20 cellular contexts compared by ENCODE assay signal in genomic region chrX:3165808-3166207, GRCh38.
DNase-seq lines count a peak whose midpoint lies in the region; ATAC-seq, FAIRE-seq and TF ChIP-seq lines count a peak whose summit lies in the region.
"Had no signal": no experiment of that assay in that cellular context is flagged by ENCODE, and none has a peak within 500 bp of the region (broad histone marks: within the 10 kb centered on the region; RNA-seq: fewer than 3 reads in every experiment).

No MANE protein-coding gene starts in this region.

- H3K4me3 ChIP-seq in A549, result no peak overlapping the region
- H3K4me3 ChIP-seq in SJCRH30, result peak overlapping the region; percentile 38
- H3K4me3 ChIP-seq in mesenchymal stem cell (ENCODE audit: insufficient read depth in 1 of 2, low read depth in 1 of 2, low read length in 2 of 2), result no peak overlapping the region
- H3K4me3 ChIP-seq in heart left ventricle, result no peak overlapping the region
- H3K4me3 ChIP-seq: BLaER1 treated with 17β-estradiol and CSF1 and Interleukin-3, amounts not matched to agents 10 nM and 100 nM; GM12878; GM23338 had no signal

- H3K9ac ChIP-seq in mesenchymal stem cell (ENCODE audit: low read length), result no peak overlapping the region
- H3K9ac ChIP-seq: BLaER1 treated with 17β-estradiol and CSF1 and Interleukin-3, amounts not matched to agents 10 nM and 100 nM had no signal

- H3K36me3 ChIP-seq in SJCRH30 (no peaks in the 10 kb centered on the region), mesenchymal stem cell (ENCODE audit: control insufficient read depth in 1 of 2, insufficient read depth in 2 of 2, low read depth in 1 of 2, low read length in 2 of 2) (no peaks in the 10 kb centered on the region), heart left ventricle (no peaks in the 10 kb centered on the region)
- H3K36me3 ChIP-seq: BLaER1 treated with 17β-estradiol and CSF1 and Interleukin-3, amounts not matched to agents 10 nM and 100 nM had no signal

- no peak for TF ChIP-seq POLR2A in A549 (IDR thresholded peaks at IDR 0.05; ENCODE audit: low read length)
- TF ChIP-seq POLR2A in heart left ventricle (IDR thresholded peaks at IDR 0.05), result no peak

- FAIRE-seq in A549 (lab: Jason Lieb, UNC), result peak; percentile 18
- FAIRE-seq: GM12878, HepG2 had no signal

- H3K4me2 ChIP-seq in A549 (no peak overlapping the region), mesenchymal stem cell (ENCODE audit: low read length, poor library complexity, severe bottlenecking) (no peak overlapping the region)
- H3K4me2 ChIP-seq: BLaER1 treated with 17β-estradiol and CSF1 and Interleukin-3, amounts not matched to agents 10 nM and 100 nM; GM23338 had no signal

- peak overlapping the region; percentile 26 for H3K27ac Mint-ChIP-seq in progenitor cell of endocrine pancreas
- H3K27ac Mint-ChIP-seq: B cell; CD8-positive, alpha-beta T cell; GM23338; HFFc6 had no signal

- H3K9me3 ChIP-seq in A549 (no peaks in the 10 kb centered on the region), SJCRH30 (replicated peaks) (no peaks in the 10 kb centered on the region), mesenchymal stem cell (ENCODE audit: control insufficient read depth, low read length) (peaks cover 4% of the 10 kb centered on the region), heart left ventricle (no peaks in the 10 kb centered on the region)

- WGBS in A549 (ENCODE audit: missing lambda C conversion rate), result 10% methylated on average over 5 of the region's 5 CpGs
- 98% methylated on average over 4 of the region's 5 CpGs for WGBS in mesenchymal stem cell
- WGBS in heart left ventricle, 4 donors, result 69 to 91% (median 85%) methylated on average over 5 of the region's 5 CpGs

- H3K79me1 ChIP-seq in mesenchymal stem cell (replicated peaks; ENCODE audit: low read length, poor library complexity, severe bottlenecking), result no peaks in the 10 kb centered on the region

- H3K14ac ChIP-seq in mesenchymal stem cell (ENCODE audit: low read length in 2 of 2), result no peak overlapping the region

- no peak overlapping the region for H3K4ac ChIP-seq in mesenchymal stem cell (ENCODE audit: low read depth in 1 of 2, low read length in 2 of 2)

- H2BK120ac ChIP-seq in mesenchymal stem cell (ENCODE audit: low read depth, low read length), result no peak overlapping the region

- H4K8ac ChIP-seq in mesenchymal stem cell (ENCODE audit: low read length), result no peak overlapping the region

- TF ChIP-seq CTCF in A549 (IDR thresholded peaks at IDR 0.05) (no peak), progenitor cell of endocrine pancreas (IDR thresholded peaks at IDR 0.05; ENCODE audit: unreplicated experiment) (no peak), heart left ventricle (IDR thresholded peaks at IDR 0.05) (no peak)

- peaks cover 22% of the 10 kb centered on the region for H3K4me1 Mint-ChIP-seq in progenitor cell of endocrine pancreas (ENCODE audit: low read depth)
- H3K4me1 Mint-ChIP-seq: B cell had no signal

- no peak overlapping the region for H3K4me3 Mint-ChIP-seq in progenitor cell of endocrine pancreas (ENCODE audit: low read depth)
- H3K4me3 Mint-ChIP-seq: B cell; CD8-positive, alpha-beta T cell; GM23338 had no signal

- H3K27me3 ChIP-seq in SJCRH30 (no peaks in the 10 kb centered on the region), mesenchymal stem cell (ENCODE audit: control insufficient read depth in 1 of 2, insufficient read depth in 1 of 2, low read length in 2 of 2) (no peaks in the 10 kb centered on the region), heart left ventricle (no peaks in the 10 kb centered on the region)
- H3K27me3 ChIP-seq: BLaER1 treated with 17β-estradiol and CSF1 and Interleukin-3, amounts not matched to agents 10 nM and 100 nM had no signal

- TF ChIP-seq EP300 in A549 (IDR thresholded peaks at IDR 0.05), result no peak

- no peaks in the 10 kb centered on the region for H3K36me3 Mint-ChIP-seq in progenitor cell of endocrine pancreas (ENCODE audit: insufficient read depth)
- H3K36me3 Mint-ChIP-seq: CD8-positive, alpha-beta T cell had no signal

- intact Hi-C loops in heart left ventricle (cut with DNase I), result no loop called here

- no peak for TF ChIP-seq RAD21 in A549 (conservative IDR thresholded peaks at IDR 0.05 in 1 of 2, IDR thresholded peaks at IDR 0.05 in 1 of 2)

- CTCF ChIA-PET in A549 (lab: Yijun Ruan, JAX), result no interaction called here

- ATAC-seq in A549, result no peak
- no peak for ATAC-seq in heart left ventricle
- ATAC-seq: CD8-positive, alpha-beta T cell; GM12878; GM23338; HCT116; HepG2 had no signal

- H2AFZ ChIP-seq in mesenchymal stem cell (ENCODE audit: low read depth, low read length), result no peak overlapping the region
- H2AFZ ChIP-seq: GM23338 had no signal

- no peaks in the 10 kb centered on the region for H3K27me3 Mint-ChIP-seq in progenitor cell of endocrine pancreas
- H3K27me3 Mint-ChIP-seq: B cell had no signal

- no peak overlapping the region for H4K91ac ChIP-seq in mesenchymal stem cell (ENCODE audit: low read length)

- no peak overlapping the region for H2BK15ac ChIP-seq in mesenchymal stem cell (ENCODE audit: low read depth, poor library complexity, severe bottlenecking)

- no peak overlapping the region for H2AK5ac ChIP-seq in mesenchymal stem cell (ENCODE audit: low read length, severe bottlenecking)

- no peak overlapping the region for H3K27ac ChIP-seq in A549
- H3K27ac ChIP-seq in SJCRH30, result peak overlapping the region; percentile 96
- no peak overlapping the region for H3K27ac ChIP-seq in mesenchymal stem cell (ENCODE audit: low read length, poor library complexity, severe bottlenecking)
- no peak overlapping the region for H3K27ac ChIP-seq in heart left ventricle
- H3K27ac ChIP-seq: 22Rv1; BLaER1 treated with 17β-estradiol and CSF1 and Interleukin-3, amounts not matched to agents 10 nM and 100 nM had no signal

- H3K23ac ChIP-seq in mesenchymal stem cell (ENCODE audit: low read length in 2 of 2), result no peak overlapping the region

- H3K9me3 Mint-ChIP-seq in progenitor cell of endocrine pancreas (ENCODE audit: low read depth), result peaks cover 6% of the 10 kb centered on the region
- H3K9me3 Mint-ChIP-seq: CD8-positive, alpha-beta T cell; GM23338; HFFc6 had no signal

- no peak overlapping the region for H2BK5ac ChIP-seq in mesenchymal stem cell (ENCODE audit: low read depth, low read length, poor library complexity, severe bottlenecking)

- H3K18ac ChIP-seq in mesenchymal stem cell (ENCODE audit: low read depth in 1 of 2, low read length in 2 of 2), result peak overlapping the region; percentile 16 to 43

- H2BK12ac ChIP-seq in mesenchymal stem cell (ENCODE audit: low read length in 2 of 2), result no peak overlapping the region

- H3K4me1 ChIP-seq in A549 (no peaks in the 10 kb centered on the region), SJCRH30 (peaks cover 37% of the 10 kb centered on the region), mesenchymal stem cell (ENCODE audit: control insufficient read depth, insufficient read depth, low read depth, low read length) (no peaks in the 10 kb centered on the region), heart left ventricle (no peaks in the 10 kb centered on the region)

- DNase-seq in A549 (ENCODE audit: low read depth in 1 of 2, low spot score in 1 of 2), result no peak
- no peak for DNase-seq in SJCRH30
- no peak for DNase-seq in mesenchymal stem cell
- no peak for DNase-seq in progenitor cell of endocrine pancreas (ENCODE audit: low spot score, unreplicated experiment)
- no peak for DNase-seq in heart left ventricle
- DNase-seq in DMS53 (lab: John Stamatoyannopoulos, UW), result no peak
- no peak for DNase-seq in iPS-NIHi11 (ENCODE audit: low spot score)
- DNase-seq: Calu3; CD8-positive, alpha-beta T cell; DND-41; EL; H7; HFFc6 had no signal

- POLR2A ChIA-PET in A549 (lab: Yijun Ruan, JAX), result no interaction called here

TF ChIP-seq in A549, 52 proteins besides CTCF, POLR2A, EP300 and RAD21:
- TF ChIP-seq TP53 (CRISPR knock-in tag; IDR thresholded peaks at IDR 0.05) (no peak), SREBF2 (IDR thresholded peaks at IDR 0.05) (no peak), EHMT2 (IDR thresholded peaks at IDR 0.05; ENCODE audit: low read depth) (no peak), NFE2L2 (conservative IDR thresholded peaks at IDR 0.05; ENCODE audit: low read length) (no peak), MYC (IDR thresholded peaks at IDR 0.05; ENCODE audit: borderline replicate concordance, low read length) (no peak), E2F6 (IDR thresholded peaks at IDR 0.05; ENCODE audit: borderline replicate concordance, low read depth) (no peak), PBX3 (IDR thresholded peaks at IDR 0.05) (no peak), RARB (CRISPR knock-in tag; IDR thresholded peaks at IDR 0.05) (no peak), KDM5A (IDR thresholded peaks at IDR 0.05) (no peak), RNF2 (IDR thresholded peaks at IDR 0.05; ENCODE audit: borderline replicate concordance, low read depth) (no peak), CBX2 (IDR thresholded peaks at IDR 0.05; ENCODE audit: borderline replicate concordance, low read depth) (no peak), EHF (CRISPR knock-in tag; IDR thresholded peaks at IDR 0.05) (no peak), POLR2AphosphoS2 (conservative IDR thresholded peaks at IDR 0.05; ENCODE audit: low read length) (no peak), CEBPB (IDR thresholded peaks at IDR 0.05) (no peak), ZFP36 (IDR thresholded peaks at IDR 0.05; ENCODE audit: borderline replicate concordance, partially characterized antibody) (no peak)
